In genomic region chr5:125465703-125466102, GRCh38 we compare ENCODE assay signal across 19 cellular contexts.
"Had no signal": no experiment of that assay in that cellular context is flagged by ENCODE, and none has a peak within 500 bp of the region (broad histone marks: within the 10 kb centered on the region; RNA-seq: fewer than 3 reads in every experiment).

No MANE protein-coding gene starts in this region.

- H3K4me1 Mint-ChIP-seq: naive thymus-derived CD8-positive, alpha-beta T cell had no signal

- H3K4me3 Mint-ChIP-seq: naive thymus-derived CD8-positive, alpha-beta T cell; neural crest cell had no signal

- H3K36me3 ChIP-seq: heart right ventricle, ovary had no signal

- H3K4me1 ChIP-seq: heart right ventricle had no signal

- ATAC-seq: heart right ventricle; left lobe of liver; mucosa of descending colon; naive thymus-derived CD8-positive, alpha-beta T cell; right cardiac atrium had no signal

- H3K27ac ChIP-seq: heart right ventricle, ovary had no signal

- H3K27me3 Mint-ChIP-seq: naive thymus-derived CD8-positive, alpha-beta T cell; progenitor cell of endocrine pancreas had no signal

- H3K9me3 ChIP-seq: heart right ventricle, mucosa of descending colon had no signal

- H3K27ac Mint-ChIP-seq: naive thymus-derived CD8-positive, alpha-beta T cell; progenitor cell of endocrine pancreas had no signal

- H3K36me3 Mint-ChIP-seq: naive thymus-derived CD8-positive, alpha-beta T cell had no signal

- H3K9me3 Mint-ChIP-seq: neural crest cell had no signal

- H3K27me3 ChIP-seq: dorsolateral prefrontal cortex, heart right ventricle, ovary had no signal

- H3K4me3 ChIP-seq: dorsolateral prefrontal cortex, heart right ventricle, mucosa of descending colon, ovary had no signal

- DNase-seq: cortex of kidney; dorsolateral prefrontal cortex; effector CD8-positive, alpha-beta T cell; heart right ventricle; hypothalamus; islet precursor cell; mucosa of descending colon; naive thymus-derived CD8-positive, alpha-beta T cell; nucleus accumbens; ovary; right cardiac atrium; small intestine; stimulated activated CD4-positive, alpha-beta T cell treated with anti-CD3 and anti-CD28 coated beads, Interleukin-12 subunit alpha, Interleukin-12 subunit beta, amount 100 ng/mL, for 4 hours; stimulated activated CD4-positive, alpha-beta T cell treated with anti-CD3 and anti-CD28 coated beads, Interleukin-2, amount 100 ng/mL, for 48 hours; stimulated activated naive CD4-positive, alpha-beta T cell treated with Interleukin-2 at 50 U/mL for 16 hours; trophoblast cell had no signal
